Comparison of ENCODE assay signal across 17 cellular contexts in the genomic region with DNA sequence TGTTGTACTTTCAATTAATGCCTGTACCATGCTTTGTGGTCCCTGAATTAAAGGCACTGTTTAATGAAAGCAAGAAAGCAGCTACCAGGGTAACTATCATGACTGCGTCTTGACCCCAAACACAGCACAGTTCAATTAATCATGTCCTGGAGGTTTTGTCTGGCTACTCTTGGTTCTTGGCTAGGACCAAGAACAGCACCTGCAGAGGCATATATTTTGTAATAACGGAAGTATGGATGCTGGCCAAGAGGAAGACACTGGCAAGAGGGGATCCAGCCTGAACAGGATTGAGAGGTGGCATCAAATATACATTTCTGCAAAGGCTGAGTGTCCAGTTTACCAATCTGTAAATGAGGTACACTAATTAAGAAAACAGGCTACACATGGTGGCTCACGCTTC.
"Had no signal": no experiment of that assay in that cellular context is flagged by ENCODE, and none has a peak within 500 bp of the region (broad histone marks: within the 10 kb centered on the region; RNA-seq: fewer than 3 reads in every experiment).

No MANE protein-coding gene starts in this region.

- H3K27ac ChIP-seq: cardiac muscle cell, colonic mucosa, hepatocyte, left ventricle myocardium inferior, psoas muscle, right lobe of liver, transverse colon, VCaP had no signal

- H3K9me3 ChIP-seq: colonic mucosa, left ventricle myocardium inferior, psoas muscle, right lobe of liver, transverse colon had no signal

- H3K4me1 Mint-ChIP-seq: nephron had no signal

- H3K4me3 Mint-ChIP-seq: activated naive CD8-positive, alpha-beta T cell treated with anti-CD3 and anti-CD28 coated beads, Interleukin-2, amount 10 ng/mL, durations not matched to agents 7 days and 5 days; memory B cell; nephron; stimulated activated effector memory CD8-positive, alpha-beta T cell treated with anti-CD3 and anti-CD28 coated beads, Interleukin-12 subunit alpha, Interleukin-12 subunit beta, amount 100 ng/mL, for 72 hours had no signal

- H3K27me3 ChIP-seq: cardiac muscle cell, colonic mucosa, hepatocyte, right lobe of liver, transverse colon had no signal

- H3K36me3 Mint-ChIP-seq: stimulated activated effector memory CD8-positive, alpha-beta T cell treated with anti-CD3 and anti-CD28 coated beads, Interleukin-12 subunit alpha, Interleukin-12 subunit beta, amount 100 ng/mL, for 72 hours had no signal

- H3K27ac Mint-ChIP-seq: activated naive CD8-positive, alpha-beta T cell treated with anti-CD3 and anti-CD28 coated beads, Interleukin-2, amount 10 ng/mL, durations not matched to agents 7 days and 5 days; memory B cell; nephron; stimulated activated effector memory CD8-positive, alpha-beta T cell treated with anti-CD3 and anti-CD28 coated beads, Interleukin-12 subunit alpha, Interleukin-12 subunit beta, amount 100 ng/mL, for 72 hours had no signal

- H3K4me3 ChIP-seq: cardiac muscle cell, colonic mucosa, hepatocyte, left ventricle myocardium inferior, psoas muscle, right lobe of liver, transverse colon had no signal

- H3K9me3 Mint-ChIP-seq: activated naive CD8-positive, alpha-beta T cell treated with anti-CD3 and anti-CD28 coated beads, Interleukin-2, amount 10 ng/mL, durations not matched to agents 7 days and 5 days; memory B cell; nephron; stimulated activated effector memory CD8-positive, alpha-beta T cell treated with anti-CD3 and anti-CD28 coated beads, Interleukin-12 subunit alpha, Interleukin-12 subunit beta, amount 100 ng/mL, for 72 hours had no signal

- H3K27me3 Mint-ChIP-seq: activated naive CD8-positive, alpha-beta T cell treated with anti-CD3 and anti-CD28 coated beads, Interleukin-2, amount 10 ng/mL, durations not matched to agents 7 days and 5 days; memory B cell had no signal

- H3K36me3 ChIP-seq: cardiac muscle cell, colonic mucosa, left ventricle myocardium inferior, right lobe of liver, transverse colon had no signal

- DNase-seq: activated naive CD8-positive, alpha-beta T cell treated with anti-CD3 and anti-CD28 coated beads, Interleukin-2, amount 10 ng/mL, durations not matched to agents 7 days and 5 days; aorta; colonic mucosa; effector memory CD4-positive, alpha-beta T cell; erythroblast; kidney; left ventricle myocardium inferior; psoas muscle; right lobe of liver; T-helper 9 cell; transverse colon had no signal

- H3K4me1 ChIP-seq: colonic mucosa, right lobe of liver had no signal

- ATAC-seq: psoas muscle; stimulated activated effector memory CD8-positive, alpha-beta T cell treated with anti-CD3 and anti-CD28 coated beads, Interleukin-12 subunit alpha, Interleukin-12 subunit beta, amount 100 ng/mL, for 72 hours had no signal
